ENCODE assay signal across 8 cellular contexts in the genomic region with DNA sequence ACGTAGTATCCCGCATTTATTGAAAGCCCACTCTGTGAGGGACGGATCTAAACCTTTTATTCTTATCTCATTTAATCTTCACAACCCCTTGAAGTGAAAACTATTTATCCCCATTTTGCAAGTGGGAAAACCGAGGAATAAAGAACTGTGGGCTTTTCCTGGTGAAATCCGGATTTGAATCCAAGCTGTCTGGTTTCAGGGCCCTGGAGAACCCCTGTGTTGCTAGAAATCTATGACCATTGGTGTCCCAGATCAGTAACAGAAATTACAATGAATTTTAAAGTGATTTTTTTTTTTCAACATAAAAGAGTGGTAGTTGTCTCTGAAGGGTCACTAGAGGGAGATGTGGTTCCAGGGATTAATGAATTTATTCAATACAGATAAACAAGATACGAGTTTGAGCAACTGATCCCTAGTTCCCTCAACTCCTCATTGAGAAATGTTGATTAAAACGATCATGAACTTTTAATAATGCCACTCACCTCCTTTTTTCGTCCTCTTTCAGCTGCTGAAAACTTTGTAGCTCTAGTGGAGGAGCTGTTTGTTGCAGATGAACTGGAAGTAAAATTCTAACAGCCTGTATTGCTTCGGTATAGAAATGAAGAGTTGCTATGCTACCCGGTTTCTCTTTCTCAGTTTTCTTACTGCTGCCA. TPM values are rescaled to one million over a fixed set of nuclear protein-coding genes. Genes with fewer than 3 reads are reported as not detected.
DNase-seq lines count a peak whose midpoint lies in the region; ATAC-seq and TF ChIP-seq lines count a peak whose summit lies in the region.

No MANE protein-coding gene starts in this region.

- peaks cover 0 to 43% (median 26%) of the 10 kb centered on the region in 9 donors for H3K36me3 ChIP-seq in heart right ventricle
- H3K36me3 ChIP-seq in thymus (ENCODE audit: control insufficient read depth, insufficient read depth) = peaks cover 11% of the 10 kb centered on the region

- no peak for DNase-seq in heart right ventricle
- no peak for DNase-seq in cardiac septum (ENCODE audit: low spot score)
- DNase-seq in NCI-H1694 (lab: John Stamatoyannopoulos, UW) = peak; percentile 34
- DNase-seq in astrocyte of the cerebellum (ENCODE audit: low read depth) = peak; percentile 39
- peak; percentile 47 for DNase-seq in kidney tubule cell (ENCODE audit: low spot score)

- TF ChIP-seq CTCF in heart right ventricle (IDR thresholded peaks at IDR 0.05) = peak in 7 of 9 donors; percentile 9 to 54 (median 42)
- peak; percentile 44 for TF ChIP-seq CTCF in astrocyte of the cerebellum (IDR thresholded peaks at IDR 0.05; ENCODE audit: low read depth, low read length, missing control alignments)

- peak overlapping the region in 8 of 10 donors; percentile 87 to 98 (median 90) for H3K27ac ChIP-seq in heart right ventricle
- no peak overlapping the region for H3K27ac ChIP-seq in thymus (ENCODE audit: low read depth)

- H3K9me3 ChIP-seq in heart right ventricle = no peaks in the 10 kb centered on the region
- no peaks in the 10 kb centered on the region for H3K9me3 ChIP-seq in thymus (ENCODE audit: control insufficient read depth)

- intact Hi-C loops in heart right ventricle (cut with DNase I) (loop anchor here in 2 of 10 donors (5.0 to 10.0 kb wide), 2 partner anchors 302 to 305 kb away; partner anchors contain the start of gene SMARCAL1 (in 2 of the 2)), cardiac septum (cut with DNase I) (no loop called here)

- H3K4me3 ChIP-seq in heart right ventricle (peak overlapping the region; percentile 66 to 95 (median 84)), astrocyte of the cerebellum (ENCODE audit: low read depth, low read length) (peak overlapping the region; percentile 72), thymus (ENCODE audit: low read length) (peak overlapping the region; percentile 60)

- H3K27me3 ChIP-seq in heart right ventricle (peaks cover 0 to 3% (median 0%) of the 10 kb centered on the region in 7 donors), thymus (ENCODE audit: control insufficient read depth, insufficient read depth) (no peaks in the 10 kb centered on the region)

- H3K4me1 ChIP-seq in heart right ventricle (peaks cover 3 to 55% (median 38%) of the 10 kb centered on the region in 9 donors), thymus (ENCODE audit: control insufficient read depth, insufficient read depth, low read length) (peaks cover 10% of the 10 kb centered on the region)

- in situ Hi-C loops in astrocyte of the cerebellum (cut with HindIII; ENCODE audit: low sequenced_read_pairs) = no loop called here

- ATAC-seq in heart right ventricle = no peak
- no peak for ATAC-seq in esophagus mucosa
- ATAC-seq in GM21515 (IDR thresholded peaks at IDR 0.05; ENCODE audit: unreplicated experiment) = no peak

- 7 to 9% methylated on average over 10 of the region's 10 CpGs for WGBS in heart right ventricle, 2 donors
- 6% methylated on average over 10 of the region's 10 CpGs for WGBS in thymus

RNA-seq across cellular contexts. Expression of gene XRCC5, which starts 0.9 kb away (rescaled TPM):
- total RNA-seq in heart right ventricle = 100 to 1,000 TPM; 112 to 163 (median 137) TPM
- polyA plus RNA-seq in heart right ventricle = 10 to 100 TPM; 35.6 to 77.5 TPM
- 107 TPM for total RNA-seq in cardiac septum
- polyA plus RNA-seq in thymus = 113 TPM
- 198 TPM for total RNA-seq in esophagus mucosa

RNA-seq across cellular contexts. Expression of gene TMEM169, which starts 28.4 kb away (rescaled TPM):
- total RNA-seq in heart right ventricle (under 1 TPM in 8 of 10 donors, not detected in 2; 0.11 to 0.97 (median 0.23) TPM), cardiac septum (0.22 TPM), esophagus mucosa (0.04 TPM)
- polyA plus RNA-seq in heart right ventricle (under 1 TPM; 0.10 to 0.15 TPM), thymus (1.0 TPM)

RNA-seq across cellular contexts. Expression of gene PECR, which starts 28.5 kb away (rescaled TPM):
- total RNA-seq in heart right ventricle = 1 to 10 TPM; 3.3 to 6.6 (median 4.1) TPM
- 1 to 10 TPM; 2.0 to 4.4 TPM for polyA plus RNA-seq in heart right ventricle
- 1.8 TPM for total RNA-seq in cardiac septum
- polyA plus RNA-seq in thymus = 5.7 TPM
- total RNA-seq in esophagus mucosa = 3.1 TPM

Comparison
In these comparisons a context has a peak if more than half of its experiments do, and no peak if none do; other contexts are left out.
1. DNase-seq: peak in NCI-H1694 (single experiment), astrocyte of the cerebellum (single experiment) and kidney tubule cell (single experiment); none in heart right ventricle (0 of 2) and cardiac septum (single experiment).
2. Peak in every context shown above with its lines, with median percentiles within 50 percentile points of each other: H3K4me3 ChIP-seq.